ENCODE assay signal across 14 cellular contexts in genomic region chr19:17944301-17944700, GRCh38. TPM values are rescaled to one million over a fixed set of nuclear protein-coding genes. Genes with fewer than 3 reads are reported as not detected.
DNase-seq lines count a peak whose midpoint lies in the region; ATAC-seq and TF ChIP-seq lines count a peak whose summit lies in the region.
"Had no signal": no experiment of that assay in that cellular context is flagged by ENCODE, and none has a peak within 500 bp of the region (broad histone marks: within the 10 kb centered on the region; RNA-seq: fewer than 3 reads in every experiment).

No MANE protein-coding gene starts in this region.

- 87% methylated on average over 4 of the region's 4 CpGs for WGBS in mesenchymal stem cell

- no peak overlapping the region for H3K4me2 ChIP-seq in mesenchymal stem cell (ENCODE audit: low read length, poor library complexity, severe bottlenecking)

- no peak overlapping the region for H3K27ac ChIP-seq in mesenchymal stem cell (ENCODE audit: low read length, poor library complexity, severe bottlenecking)
- H3K27ac ChIP-seq: uterus had no signal

- H3K23ac ChIP-seq in mesenchymal stem cell (ENCODE audit: low read length in 2 of 2), result no peak overlapping the region

- H2BK15ac ChIP-seq in mesenchymal stem cell (ENCODE audit: low read depth, poor library complexity, severe bottlenecking), result no peak overlapping the region

- H3K18ac ChIP-seq in mesenchymal stem cell (ENCODE audit: low read depth in 1 of 2, low read length in 2 of 2), result no peak overlapping the region

- H2BK5ac ChIP-seq in mesenchymal stem cell (ENCODE audit: low read depth, low read length, poor library complexity, severe bottlenecking), result no peak overlapping the region

- H3K4me3 ChIP-seq in choroid plexus epithelial cell (ENCODE audit: low read depth, low read length), result no peak overlapping the region
- H3K4me3 ChIP-seq in mesenchymal stem cell (ENCODE audit: insufficient read depth in 1 of 2, low read depth in 1 of 2, low read length in 2 of 2), result no peak overlapping the region
- H3K4me3 ChIP-seq: uterus had no signal

- no peak overlapping the region for H4K8ac ChIP-seq in mesenchymal stem cell (ENCODE audit: low read length)

- no peak overlapping the region for H2AK5ac ChIP-seq in mesenchymal stem cell (ENCODE audit: low read length, severe bottlenecking)

- no peak overlapping the region for H2AFZ ChIP-seq in mesenchymal stem cell (ENCODE audit: low read depth, low read length)

- no peak overlapping the region for H2BK12ac ChIP-seq in mesenchymal stem cell (ENCODE audit: low read length in 2 of 2)

- H3K4ac ChIP-seq in mesenchymal stem cell (ENCODE audit: low read depth in 1 of 2, low read length in 2 of 2), result no peak overlapping the region

- DNase-seq in AG20443 (ENCODE audit: low spot score) (peak; percentile 84), LHCN-M2 (ENCODE audit: low read depth) (peak; percentile 63), choroid plexus epithelial cell (ENCODE audit: low read depth) (peak; percentile 35), mesenchymal stem cell (peak; percentile 35), left ventricle myocardium superior (no peak)
- DNase-seq in activated CD4-positive, alpha-beta T cell treated with anti-CD3 and anti-CD28 coated beads, Interleukin-2, amount 50 U/mL, for 4 hours, result no peak
- DNase-seq: activated CD4-positive, alpha-beta T cell treated with anti-CD3 and anti-CD28 coated beads, Interleukin-2, amount 50 U/mL, for 1 hour; activated naive CD4-positive, alpha-beta T cell treated with Interleukin-2 at 50 U/mL for 16 hours; COR-L47; NCI-H1417 treated with DMSO at 0.1 percent for 48 hours had no signal

- H3K27me3 ChIP-seq in mesenchymal stem cell (ENCODE audit: control insufficient read depth in 1 of 2, insufficient read depth in 1 of 2, low read length in 2 of 2), result peaks cover 6 to 8% of the 10 kb centered on the region in 2 experiments
- H3K27me3 ChIP-seq: uterus had no signal

- TF ChIP-seq CTCF in choroid plexus epithelial cell (conservative IDR thresholded peaks at IDR 0.05; ENCODE audit: low read depth, low read length), result no peak

- H3K9ac ChIP-seq in mesenchymal stem cell (ENCODE audit: low read length), result no peak overlapping the region

- H2BK120ac ChIP-seq in mesenchymal stem cell (ENCODE audit: low read depth, low read length), result no peak overlapping the region

- peaks cover 9 to 48% of the 10 kb centered on the region in 2 experiments for H3K36me3 ChIP-seq in mesenchymal stem cell (ENCODE audit: control insufficient read depth in 1 of 2, insufficient read depth in 2 of 2, low read depth in 1 of 2, low read length in 2 of 2)
- H3K36me3 ChIP-seq: uterus had no signal

- no peak overlapping the region for H3K14ac ChIP-seq in mesenchymal stem cell (ENCODE audit: low read length in 2 of 2)

- H4K91ac ChIP-seq in mesenchymal stem cell (ENCODE audit: low read length), result no peak overlapping the region

- ATAC-seq in left ventricle myocardium superior (no peak), GM18873 (IDR thresholded peaks at IDR 0.05; ENCODE audit: low FRiP score, unreplicated experiment) (no peak), GM21360 (IDR thresholded peaks at IDR 0.05; ENCODE audit: unreplicated experiment) (no peak)
- ATAC-seq: natural killer cell treated with Interleukin-12 subunit alpha and Interleukin-12 subunit beta and Interleukin-15 and Interleukin-18, amount 100 ng/mL, for 72 hours had no signal

- H3K4me1 ChIP-seq in mesenchymal stem cell (ENCODE audit: control insufficient read depth, insufficient read depth, low read depth, low read length), result peaks cover 21% of the 10 kb centered on the region

- peaks cover 11% of the 10 kb centered on the region for H3K79me1 ChIP-seq in mesenchymal stem cell (replicated peaks; ENCODE audit: low read length, poor library complexity, severe bottlenecking)

- no peaks in the 10 kb centered on the region for H3K9me3 ChIP-seq in mesenchymal stem cell (ENCODE audit: control insufficient read depth, low read length)
- H3K9me3 ChIP-seq: uterus had no signal

- intact Hi-C loops in left ventricle myocardium superior (cut with micrococcal nuclease), result no loop called here

RNA-seq across cellular contexts. Expression of gene CCDC124, which starts 11.5 kb away (rescaled TPM):
- total RNA-seq in LHCN-M2 (2014; rRNA removed), result 60.8 and 62.1 TPM in 2 replicates
- 167 TPM for polyA plus RNA-seq in LHCN-M2 (2012)
- polyA plus RNA-seq in mesenchymal stem cell (2013, experiment 1 of 2), result 72.1 TPM
- 72.7 TPM for polyA plus RNA-seq in mesenchymal stem cell (2013, experiment 2 of 2)
- 83.9 TPM for total RNA-seq in left ventricle myocardium superior

RNA-seq across cellular contexts. Expression of gene KCNN1, which starts 22.6 kb away (rescaled TPM):
- total RNA-seq in LHCN-M2 (2014; rRNA removed), result 0.06 TPM in 1 of 2 replicates, not detected in the other
- 0.18 TPM for polyA plus RNA-seq in LHCN-M2 (2012)
- 0.12 TPM for polyA plus RNA-seq in mesenchymal stem cell (2013, experiment 1 of 2)
- polyA plus RNA-seq in mesenchymal stem cell (2013, experiment 2 of 2), result 0.15 TPM
- total RNA-seq in left ventricle myocardium superior, result not detected

Comparison
In these comparisons a context has a peak if more than half of its experiments do, and no peak if none do; other contexts are left out.
1. DNase-seq: peak in AG20443 (single experiment), LHCN-M2 (single experiment), choroid plexus epithelial cell (single experiment) and mesenchymal stem cell (single experiment); none in activated CD4-positive, alpha-beta T cell treated with anti-CD3 and anti-CD28 coated beads, Interleukin-2, amount 50 U/mL, for 4 hours (0 of 2) and left ventricle myocardium superior (single experiment).